16 cellular contexts compared by ENCODE assay signal in the genomic region with DNA sequence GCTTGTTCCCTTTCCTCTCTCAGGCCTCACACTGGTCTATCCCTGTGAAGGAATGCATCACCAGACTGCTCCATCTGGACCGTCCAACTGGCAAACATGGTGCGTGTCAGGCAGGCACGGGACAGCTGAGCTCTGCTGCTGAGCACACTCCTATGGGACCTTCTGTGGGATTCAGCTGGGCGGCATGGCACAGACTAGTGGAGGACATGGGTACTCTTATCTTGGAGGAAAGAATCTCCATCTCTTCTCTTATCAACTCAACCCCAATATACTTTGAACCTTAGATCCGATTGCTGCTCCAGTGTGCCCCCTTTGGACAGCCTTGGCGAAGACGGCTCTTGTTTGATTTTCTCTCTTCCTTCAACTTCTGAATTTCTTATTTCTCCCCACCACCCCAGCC.
DNase-seq lines count a peak whose midpoint lies in the region; ATAC-seq and TF ChIP-seq lines count a peak whose summit lies in the region.
"Had no signal": no experiment of that assay in that cellular context is flagged by ENCODE, and none has a peak within 500 bp of the region (broad histone marks: within the 10 kb centered on the region; RNA-seq: fewer than 3 reads in every experiment).

No MANE protein-coding gene starts in this region.

- H4K20me1 ChIP-seq in osteoblast (ENCODE audit: insufficient read depth, low read length): no peaks in the 10 kb centered on the region

- no peak overlapping the region for H3K4me3 ChIP-seq in Jurkat, Clone E6-1 (ENCODE audit: low read length)
- H3K4me3 ChIP-seq in choroid plexus epithelial cell (ENCODE audit: low read depth, low read length) (no peak overlapping the region), osteoblast (ENCODE audit: insufficient read depth, low read length) (no peak overlapping the region)
- H3K4me3 ChIP-seq: colonic mucosa, heart right ventricle, prostate gland had no signal

- H2AFZ ChIP-seq in osteoblast (ENCODE audit: low read length): no peak overlapping the region

- H3K4me2 ChIP-seq in osteoblast (ENCODE audit: insufficient read depth, low read length): no peak overlapping the region

- peaks cover 14% of the 10 kb centered on the region for H3K4me1 ChIP-seq in osteoblast (ENCODE audit: insufficient read depth, low read length)
- H3K4me1 ChIP-seq: colonic mucosa, heart right ventricle, prostate gland had no signal

- no peaks in the 10 kb centered on the region for H3K36me3 ChIP-seq in osteoblast (ENCODE audit: insufficient read depth, low read length)
- H3K36me3 ChIP-seq: colonic mucosa, heart right ventricle, prostate gland had no signal

- TF ChIP-seq CTCF in choroid plexus epithelial cell (conservative IDR thresholded peaks at IDR 0.05; ENCODE audit: low read depth, low read length): peak; percentile 29
- TF ChIP-seq CTCF in osteoblast (IDR thresholded peaks at IDR 0.05; ENCODE audit: extremely low read depth, low read depth, low read length): peak; percentile 22

- H3K79me2 ChIP-seq in osteoblast (ENCODE audit: insufficient read depth, low read length): no peaks in the 10 kb centered on the region

- ATAC-seq in GM21381 (IDR thresholded peaks at IDR 0.05; ENCODE audit: unreplicated experiment): no peak
- ATAC-seq in esophagus mucosa: no peak
- ATAC-seq: heart right ventricle, left cardiac atrium had no signal

- no peaks in the 10 kb centered on the region for H3K27me3 ChIP-seq in osteoblast (ENCODE audit: insufficient read depth, low read length)
- H3K27me3 ChIP-seq: colonic mucosa, heart right ventricle had no signal

- H3K27ac ChIP-seq in osteoblast (ENCODE audit: low read depth, low read length): no peak overlapping the region
- H3K27ac ChIP-seq: colonic mucosa, heart right ventricle, prostate gland had no signal

- H3K9me3 ChIP-seq in osteoblast (ENCODE audit: low read depth, low read length): no peaks in the 10 kb centered on the region
- H3K9me3 ChIP-seq: colonic mucosa, heart right ventricle, prostate gland had no signal

- peak; percentile 3 for DNase-seq in ELR (ENCODE audit: low read depth)
- DNase-seq in Jurkat, Clone E6-1 (ENCODE audit: low read depth, low spot score): peak; percentile 3
- no peak for DNase-seq in choroid plexus epithelial cell (ENCODE audit: low read depth)
- peak; percentile 17 for DNase-seq in osteoblast (ENCODE audit: insufficient read length, low spot score, missing footprints)
- no peak for DNase-seq in globus pallidus (ENCODE audit: low spot score)
- DNase-seq: activated CD4-positive, alpha-beta T cell treated with anti-CD3 and anti-CD28 coated beads, Interleukin-2, amount 10 ng/mL, durations not matched to agents 24 days and 14 days; CD4-positive, alpha-beta T cell; colonic mucosa; erythroblast; heart right ventricle; left cardiac atrium; NCI-H2081; substantia nigra had no signal

Comparison
In these comparisons a context has a peak if more than half of its experiments do, and no peak if none do; other contexts are left out.
1. DNase-seq: peak in ELR (single experiment), Jurkat, Clone E6-1 (single experiment) and osteoblast (single experiment); none in choroid plexus epithelial cell (single experiment) and globus pallidus (single experiment).